Comparison of ENCODE assay signal across 9 cellular contexts in the genomic region with DNA sequence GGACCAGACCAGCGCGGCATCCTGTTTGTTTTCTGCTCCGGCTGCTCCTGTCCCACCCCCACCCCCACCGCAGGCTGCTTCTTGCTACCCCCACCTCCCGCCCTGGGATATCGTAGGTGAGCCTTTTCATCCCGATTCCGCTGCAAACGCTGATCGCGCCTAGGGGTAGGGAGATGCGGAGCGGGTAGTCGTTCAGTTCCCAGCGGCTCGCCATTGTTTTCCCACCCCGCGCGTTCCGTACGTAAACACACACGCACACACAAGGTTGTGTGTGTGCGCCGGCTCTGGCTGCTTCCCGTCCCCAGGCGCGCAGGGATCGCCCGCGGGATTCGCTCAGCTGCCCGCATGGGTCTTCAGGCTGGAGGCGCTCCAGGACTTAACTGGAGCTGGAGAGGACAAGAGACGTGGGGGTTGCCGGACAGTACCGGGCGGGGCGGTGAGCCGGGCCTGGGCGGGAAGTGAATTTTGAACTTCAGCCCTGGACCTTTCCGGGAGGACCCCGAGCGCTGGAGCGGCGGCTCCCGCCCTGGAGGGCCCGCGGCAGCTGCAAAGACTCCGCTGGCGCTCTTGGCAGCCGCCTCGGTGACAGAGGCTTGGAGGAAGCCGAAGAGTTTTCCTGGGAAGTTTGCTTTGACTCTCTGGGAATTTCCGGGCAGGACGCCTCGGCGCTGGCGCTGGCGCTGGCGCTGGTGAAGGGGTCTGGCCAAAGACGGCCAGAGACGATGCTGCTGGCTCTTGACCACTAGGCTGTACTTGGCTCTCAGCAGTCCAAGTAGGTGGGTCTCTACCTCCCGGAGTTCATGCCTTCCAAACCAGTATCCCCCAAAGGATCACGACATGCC. TPM values are rescaled to one million over a fixed set of nuclear protein-coding genes. Genes with fewer than 3 reads are reported as not detected.
A peak's percentile ranks its signal among the peaks of the same experiment; 100 is the strongest.
DNase-seq lines count a peak whose midpoint lies in the region; ATAC-seq and TF ChIP-seq lines count a peak whose summit lies in the region.
"Had no signal": no experiment of that assay in that cellular context is flagged by ENCODE, and none has a peak within 500 bp of the region (broad histone marks: within the 10 kb centered on the region; RNA-seq: fewer than 3 reads in every experiment).

No MANE protein-coding gene starts in this region.

- intact Hi-C loops in breast epithelium (cut with DNase I; ENCODE audit: low total_unique reads): loop anchor here (5.0 kb wide), 1 partner anchor 53 kb away; no protein-coding TSS in a partner anchor

- no peaks in the 10 kb centered on the region for H3K36me3 ChIP-seq in breast epithelium

- no peak for TF ChIP-seq CTCF in breast epithelium (IDR thresholded peaks at IDR 0.05)

- peak overlapping the region; percentile 81 to 88 for H3K27ac ChIP-seq in breast epithelium

- peak; percentile 48 for DNase-seq in NCI-H2029 (lab: John Stamatoyannopoulos, UW)
- DNase-seq in NCI-H2029 treated with DMSO at 0.1 percent for 48 hours (lab: John Stamatoyannopoulos, UW): no peak
- DNase-seq in NCI-H2227 (lab: John Stamatoyannopoulos, UW; ENCODE audit: unreplicated experiment): peak; percentile 73
- DNase-seq in breast epithelium (ENCODE audit: low spot score in 2 of 2): no peak
- peak; percentile 85 for DNase-seq in retina
- DNase-seq in NCI-H446 treated with DMSO at 0.1 percent for 48 hours (lab: John Stamatoyannopoulos, UW): no peak
- DNase-seq: DND-41 had no signal

- peaks cover under 1 to 2% of the 10 kb centered on the region in 2 donors for H3K4me1 ChIP-seq in breast epithelium

- ATAC-seq in GM21528 (IDR thresholded peaks at IDR 0.05; ENCODE audit: low FRiP score, unreplicated experiment): no peak

- TF ChIP-seq POLR2A in breast epithelium (IDR thresholded peaks at IDR 0.05): no peak

- H3K9me3 ChIP-seq in breast epithelium (no peaks in the 10 kb centered on the region), iPS-18c (ENCODE audit: control insufficient read depth, insufficient read depth, low read length) (no peaks in the 10 kb centered on the region)

- no peaks in the 10 kb centered on the region for H3K27me3 ChIP-seq in breast epithelium

- peak overlapping the region; percentile 76 to 83 (median 83) for H3K4me3 ChIP-seq in breast epithelium
- H3K4me3 ChIP-seq in iPS-18c (ENCODE audit: insufficient read depth, low read depth, low read length): peak overlapping the region; percentile 71

RNA-seq across cellular contexts. Expression of gene SOX13, which starts 1.6 kb away (rescaled TPM):
- 10 to 100 TPM; 22.9 to 34.7 (median 31.9) TPM for total RNA-seq in breast epithelium

Comparison
In these comparisons a context has a peak if more than half of its experiments do, and no peak if none do; other contexts are left out.
1. DNase-seq: peak in NCI-H2029 (single experiment), NCI-H2227 (single experiment) and retina (single experiment); none in NCI-H2029 treated with DMSO at 0.1 percent for 48 hours (single experiment), breast epithelium (0 of 2) and NCI-H446 treated with DMSO at 0.1 percent for 48 hours (single experiment).